In genomic region chr9:36625006-36625600, GRCh38 we compare ENCODE assay signal across 1 cellular context.
TF ChIP-seq lines count a peak whose summit lies in the region.

No MANE protein-coding gene starts in this region.

TF ChIP-seq in GM23338, 12 proteins besides CTCF, POLR2A, EP300 and RAD21 (continued from another document):
- TF ChIP-seq, protein P1, sequence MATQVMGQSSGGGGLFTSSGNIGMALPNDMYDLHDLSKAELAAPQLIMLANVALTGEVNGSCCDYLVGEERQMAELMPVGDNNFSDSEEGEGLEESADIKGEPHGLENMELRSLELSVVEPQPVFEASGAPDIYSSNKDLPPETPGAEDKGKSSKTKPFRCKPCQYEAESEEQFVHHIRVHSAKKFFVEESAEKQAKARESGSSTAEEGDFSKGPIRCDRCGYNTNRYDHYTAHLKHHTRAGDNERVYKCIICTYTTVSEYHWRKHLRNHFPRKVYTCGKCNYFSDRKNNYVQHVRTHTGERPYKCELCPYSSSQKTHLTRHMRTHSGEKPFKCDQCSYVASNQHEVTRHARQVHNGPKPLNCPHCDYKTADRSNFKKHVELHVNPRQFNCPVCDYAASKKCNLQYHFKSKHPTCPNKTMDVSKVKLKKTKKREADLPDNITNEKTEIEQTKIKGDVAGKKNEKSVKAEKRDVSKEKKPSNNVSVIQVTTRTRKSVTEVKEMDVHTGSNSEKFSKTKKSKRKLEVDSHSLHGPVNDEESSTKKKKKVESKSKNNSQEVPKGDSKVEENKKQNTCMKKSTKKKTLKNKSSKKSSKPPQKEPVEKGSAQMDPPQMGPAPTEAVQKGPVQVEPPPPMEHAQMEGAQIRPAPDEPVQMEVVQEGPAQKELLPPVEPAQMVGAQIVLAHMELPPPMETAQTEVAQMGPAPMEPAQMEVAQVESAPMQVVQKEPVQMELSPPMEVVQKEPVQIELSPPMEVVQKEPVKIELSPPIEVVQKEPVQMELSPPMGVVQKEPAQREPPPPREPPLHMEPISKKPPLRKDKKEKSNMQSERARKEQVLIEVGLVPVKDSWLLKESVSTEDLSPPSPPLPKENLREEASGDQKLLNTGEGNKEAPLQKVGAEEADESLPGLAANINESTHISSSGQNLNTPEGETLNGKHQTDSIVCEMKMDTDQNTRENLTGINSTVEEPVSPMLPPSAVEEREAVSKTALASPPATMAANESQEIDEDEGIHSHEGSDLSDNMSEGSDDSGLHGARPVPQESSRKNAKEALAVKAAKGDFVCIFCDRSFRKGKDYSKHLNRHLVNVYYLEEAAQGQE (IDR thresholded peaks at IDR 0.05; ENCODE audit: unreplicated experiment), result no peak
- TF ChIP-seq CREB1 (CRISPR knock-in tag; IDR thresholded peaks at IDR 0.05; ENCODE audit: low read depth) (no peak), ZNF114 (CRISPR knock-in tag; IDR thresholded peaks at IDR 0.05) (no peak), STAT1 (IDR thresholded peaks at IDR 0.05; ENCODE audit: unreplicated experiment) (no peak)
- TF ChIP-seq, protein P2, sequence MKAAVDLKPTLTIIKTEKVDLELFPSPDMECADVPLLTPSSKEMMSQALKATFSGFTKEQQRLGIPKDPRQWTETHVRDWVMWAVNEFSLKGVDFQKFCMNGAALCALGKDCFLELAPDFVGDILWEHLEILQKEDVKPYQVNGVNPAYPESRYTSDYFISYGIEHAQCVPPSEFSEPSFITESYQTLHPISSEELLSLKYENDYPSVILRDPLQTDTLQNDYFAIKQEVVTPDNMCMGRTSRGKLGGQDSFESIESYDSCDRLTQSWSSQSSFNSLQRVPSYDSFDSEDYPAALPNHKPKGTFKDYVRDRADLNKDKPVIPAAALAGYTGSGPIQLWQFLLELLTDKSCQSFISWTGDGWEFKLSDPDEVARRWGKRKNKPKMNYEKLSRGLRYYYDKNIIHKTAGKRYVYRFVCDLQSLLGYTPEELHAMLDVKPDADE (IDR thresholded peaks at IDR 0.05), result no peak
